Comparison of ENCODE assay signal across 12 cellular contexts in genomic region chr1:245680395-245680794, GRCh38.
"Had no signal": no experiment of that assay in that cellular context is flagged by ENCODE, and none has a peak within 500 bp of the region (broad histone marks: within the 10 kb centered on the region; RNA-seq: fewer than 3 reads in every experiment).

No MANE protein-coding gene starts in this region.

- H3K79me2 ChIP-seq: hepatocyte had no signal

- H3K27ac Mint-ChIP-seq: activated naive CD8-positive, alpha-beta T cell treated with anti-CD3 and anti-CD28 coated beads, Interleukin-2, amount 50 U/mL, for 24 hours; natural killer cell; WTC11 had no signal

- H3K9me3 ChIP-seq: breast epithelium, left lung, tibial artery, uterus had no signal

- H3K4me3 Mint-ChIP-seq: activated naive CD8-positive, alpha-beta T cell treated with anti-CD3 and anti-CD28 coated beads, Interleukin-2, amount 50 U/mL, for 24 hours; natural killer cell; WTC11 had no signal

- H3K27me3 ChIP-seq: breast epithelium, dorsolateral prefrontal cortex, hepatocyte, left lung, tibial artery, uterus had no signal

- DNase-seq: activated CD4-positive, alpha-beta T cell treated with anti-CD3 and anti-CD28 coated beads, Interleukin-2, amount 50 U/mL, for 1 hour; activated CD8-positive, alpha-beta memory T cell treated with anti-CD3 and anti-CD28 coated beads for 24 hours; activated naive CD4-positive, alpha-beta T cell treated with Interleukin-2 at 50 U/mL for 16 hours; activated naive CD8-positive, alpha-beta T cell treated with anti-CD3 and anti-CD28 coated beads, Interleukin-2, amount 50 U/mL, for 24 hours; dorsolateral prefrontal cortex; left lung; uterus had no signal

- H3K4me1 ChIP-seq: breast epithelium, tibial artery, uterus had no signal

- H2AFZ ChIP-seq: hepatocyte had no signal

- H3K4me3 ChIP-seq: breast epithelium, hepatocyte, left lung, tibial artery, uterus had no signal

- H3K36me3 ChIP-seq: breast epithelium, left lung, tibial artery, uterus had no signal

- H3K4me2 ChIP-seq: hepatocyte had no signal

- H3K36me3 Mint-ChIP-seq: natural killer cell, WTC11 had no signal

- H3K4me1 Mint-ChIP-seq: activated naive CD8-positive, alpha-beta T cell treated with anti-CD3 and anti-CD28 coated beads, Interleukin-2, amount 50 U/mL, for 24 hours; natural killer cell; WTC11 had no signal

- H3K27ac ChIP-seq: breast epithelium, hepatocyte, left lung, tibial artery, uterus had no signal

- H3K9me3 Mint-ChIP-seq: activated naive CD8-positive, alpha-beta T cell treated with anti-CD3 and anti-CD28 coated beads, Interleukin-2, amount 50 U/mL, for 24 hours; natural killer cell; WTC11 had no signal

- ATAC-seq: activated naive CD8-positive, alpha-beta T cell treated with anti-CD3 and anti-CD28 coated beads, Interleukin-2, amount 50 U/mL, for 24 hours; left lung; natural killer cell; WTC11 had no signal

- H3K27me3 Mint-ChIP-seq: activated naive CD8-positive, alpha-beta T cell treated with anti-CD3 and anti-CD28 coated beads, Interleukin-2, amount 50 U/mL, for 24 hours had no signal
